ENCODE assay signal across 8 cellular contexts in the genomic region with DNA sequence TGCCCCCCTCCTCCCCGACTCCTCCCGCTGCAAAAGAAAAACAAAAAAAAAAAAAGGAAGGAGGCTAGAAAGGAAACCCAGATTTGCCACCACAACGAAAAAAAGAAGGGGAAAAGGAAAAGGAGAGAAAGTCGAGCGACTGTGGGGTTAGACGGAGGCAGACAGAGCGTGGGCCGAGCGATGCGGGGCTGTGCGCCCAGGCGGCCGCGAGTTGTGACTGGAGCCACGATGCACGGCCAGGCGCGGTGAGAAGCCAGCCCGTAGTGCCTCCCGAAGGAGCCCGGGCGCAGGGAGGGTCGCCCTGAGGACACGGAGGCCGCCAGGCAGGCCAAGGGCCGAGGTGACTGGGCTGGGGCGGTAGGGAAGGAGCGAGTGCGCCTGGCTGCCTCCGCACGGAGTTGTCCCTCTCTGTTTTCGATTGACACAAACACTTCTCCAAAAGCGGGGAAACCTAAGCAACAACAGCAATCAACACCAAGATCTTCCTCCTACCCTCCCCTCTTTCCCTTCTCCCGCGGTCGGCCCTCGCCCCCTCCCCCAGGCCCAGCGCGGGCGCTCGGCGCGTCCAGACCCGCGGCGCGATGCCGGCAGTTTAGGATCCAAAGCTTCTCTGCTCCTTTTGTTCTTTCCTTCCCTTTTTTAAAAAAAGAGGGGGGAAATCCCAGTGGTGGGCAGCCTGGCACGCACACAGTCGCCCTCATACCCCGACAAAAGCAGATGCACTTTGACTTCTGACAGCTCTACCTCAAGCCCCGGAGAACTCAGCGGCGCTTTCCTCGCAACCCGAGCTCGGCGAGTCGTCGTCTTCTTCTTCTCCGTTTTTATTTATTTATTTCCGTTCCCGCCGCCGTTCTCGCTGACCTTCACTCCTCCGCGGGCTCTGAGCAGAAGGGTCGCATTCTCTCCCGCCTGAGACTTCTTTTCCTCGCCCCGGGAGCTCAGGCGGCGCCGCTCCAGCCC. TPM values are rescaled to one million over a fixed set of nuclear protein-coding genes. Genes with fewer than 3 reads are reported as not detected.
DNase-seq lines count a peak whose midpoint lies in the region; ATAC-seq, FAIRE-seq and TF ChIP-seq lines count a peak whose summit lies in the region.

LHX1 (plus strand) TSS at position 475 of the 960 bp plus-strand sequence. CDS start 723 bp downstream, outside the sequence.

- FAIRE-seq in HepG2 (lab: Jason Lieb, UNC) (no peak), kidney (lab: Jason Lieb, UNC) (no peak)

- H2AFZ ChIP-seq in HepG2 (ENCODE audit: low read length), result no peak within 1 kb of the TSS

- in situ Hi-C loops in HepG2 (cut with HindIII; ENCODE audit: extremely low pct_ligation_motif_present, low pct_unique_long_range_greater_than_20kb), result no loop called here

- no peak within 1 kb of the TSS for H3K27ac ChIP-seq in HepG2 (ENCODE audit: extremely low read length, insufficient read depth, low read length)
- no peak within 1 kb of the TSS for H3K27ac ChIP-seq in right lobe of liver
- peak within 1 kb of the TSS; percentile 78 to 86 for H3K27ac ChIP-seq in kidney (ENCODE audit: low read depth in 2 of 2, low read length in 2 of 2)

- no peak for TF ChIP-seq EP300 in HepG2 (IDR thresholded peaks at IDR 0.05; ENCODE audit: low read depth in 2 of 2, low read length in 2 of 2)
- no peak for TF ChIP-seq EP300 in HepG2 (CRISPR knock-in tag; IDR thresholded peaks at IDR 0.05; ENCODE audit: borderline replicate concordance)

- TF ChIP-seq CTCF in HepG2 (CRISPR knock-in tag; IDR thresholded peaks at IDR 0.05) (no peak), right lobe of liver (IDR thresholded peaks at IDR 0.05) (no peak), kidney (IDR thresholded peaks at IDR 0.05; ENCODE audit: borderline replicate concordance, extremely low read depth, insufficient read depth) (no peak), omental fat pad (IDR thresholded peaks at IDR 0.05) (no peak)

- TF ChIP-seq RAD21 in HepG2 (CRISPR knock-in tag; IDR thresholded peaks at IDR 0.05), result no peak

- H3K4me2 ChIP-seq in HepG2 (ENCODE audit: low read depth, low read length), result peak within 1 kb of the TSS; percentile 66

- H3K4me1 ChIP-seq in HepG2 (ENCODE audit: insufficient read depth, low read length), result peaks cover 57% of the 10 kb centered on the region
- peaks cover 0 to 46% (median 9%) of the 10 kb centered on the region in 4 donors for H3K4me1 ChIP-seq in right lobe of liver
- peaks cover 13 to 21% of the 10 kb centered on the region in 2 donors for H3K4me1 ChIP-seq in kidney (ENCODE audit: control insufficient read depth in 1 of 2, insufficient read depth in 1 of 2, low read depth in 1 of 2, low read length in 2 of 2)

- H3K9me3 ChIP-seq in HepG2 (ENCODE audit: low read length) (no peaks in the 10 kb centered on the region), right lobe of liver (no peaks in the 10 kb centered on the region), kidney (ENCODE audit: control insufficient read depth in 1 of 2, low read length in 2 of 2) (no peaks in the 10 kb centered on the region)

- H3K36me3 ChIP-seq in HepG2 (replicated peaks in 1 of 2; ENCODE audit: control insufficient read depth in 1 of 2, insufficient read depth in 2 of 2, low read length in 2 of 2), result no peaks in the 10 kb centered on the region
- no peaks in the 10 kb centered on the region for H3K36me3 ChIP-seq in right lobe of liver
- no peaks in the 10 kb centered on the region for H3K36me3 ChIP-seq in kidney (ENCODE audit: control insufficient read depth in 1 of 2, insufficient read depth in 2 of 2, low read length in 2 of 2)

- no peak for ATAC-seq in HepG2
- no peak for ATAC-seq in right lobe of liver
- ATAC-seq in HG03460 (IDR thresholded peaks at IDR 0.05; ENCODE audit: unreplicated experiment), result no peak
- no peak for ATAC-seq in omental fat pad (ENCODE audit: low FRiP score)

- no peaks in the 10 kb centered on the region for H3K79me2 ChIP-seq in HepG2 (ENCODE audit: insufficient read depth, low read length)

- no TSS peak for BruUV-seq in HepG2 (replicated peaks; lab: Mats Ljungman, UMichigan)

- peaks cover 48 to 94% of the 10 kb centered on the region in 2 experiments for H3K27me3 ChIP-seq in HepG2 (ENCODE audit: control insufficient read depth in 1 of 2, insufficient read depth in 2 of 2, low read length in 2 of 2)
- H3K27me3 ChIP-seq in right lobe of liver, result peaks cover 48 to 83% of the 10 kb centered on the region in 2 donors

- H3K4me3 ChIP-seq in HepG2 (replicated peaks in 1 of 3; ENCODE audit: insufficient read depth in 1 of 3, low read depth in 2 of 3, low read length in 3 of 3) (peak within 1 kb of the TSS; percentile 8 to 58 (median 26); a peak in 4 of 6 replicates), right lobe of liver (no peak within 1 kb of the TSS), kidney (ENCODE audit: low read length in 2 of 2) (peak within 1 kb of the TSS; percentile 77 to 81)

- intact Hi-C loops in HepG2 (cut with micrococcal nuclease; ENCODE audit: unreplicated experiment) (no loop called here), right lobe of liver (cut with DNase I) (no loop called here), kidney (cut with DNase I) (no loop called here)

- CTCF ChIA-PET in HepG2 (lab: Yijun Ruan, JAX; ENCODE audit: low intra/inter-chr PET ratio, low total read pairs), result no interaction called here

- TF ChIP-seq POLR2A in HepG2 (IDR thresholded peaks at IDR 0.05; ENCODE audit: insufficient read depth in 1 of 2, low read depth in 2 of 2, low read length in 2 of 2) (no peak), right lobe of liver (IDR thresholded peaks at IDR 0.05) (no peak)

- DNase-seq in HepG2 (ENCODE audit: low spot score) (no peak), right lobe of liver (no peak), kidney (no peak), GM03348 (ENCODE audit: low spot score) (no peak), anterior cingulate cortex (lab: John Stamatoyannopoulos, UW) (no peak), omental fat pad (ENCODE audit: low spot score) (no peak)
- DNase-seq in activated CD8-positive, alpha-beta memory T cell treated with anti-CD3 and anti-CD28 coated beads, Interleukin-2, amount 50 U/mL, for 48 hours, result peak; percentile 62

- H3K9ac ChIP-seq in HepG2 (ENCODE audit: insufficient read depth, low read depth, low read length), result no peak within 1 kb of the TSS
- H3K9ac ChIP-seq in kidney (ENCODE audit: low read length in 2 of 2), result peak within 1 kb of the TSS; percentile 49 to 73

- peaks cover 21% of the 10 kb centered on the region; the same call in 1 of the 2 replicates for H4K20me1 ChIP-seq in HepG2 (ENCODE audit: insufficient read depth, low read length)

- POLR2A ChIA-PET in HepG2 (lab: Yijun Ruan, JAX), result interaction anchor here (1.8 kb wide), 1 partner anchor 12 kb away, joined by 7 read pairs; the partner anchor contains the start of gene AATF

- 33% methylated on average over 66 of the region's 75 CpGs for WGBS in HepG2 (ENCODE audit: low lambda C conversion rate)
- WGBS in right lobe of liver (ENCODE audit: insufficient coverage, low coverage, low lambda C conversion rate, missing lambda C conversion rate), result 5% methylated on average over 59 of the region's 75 CpGs

TF ChIP-seq in HepG2, 621 proteins besides CTCF, POLR2A, EP300 and RAD21 (continues in another document):
- TF ChIP-seq ATF4 (CRISPR knock-in tag; IDR thresholded peaks at IDR 0.05), result no peak
- TF ChIP-seq AGO1 (IDR thresholded peaks at IDR 0.05; ENCODE audit: low read depth, low read length, poor library complexity, severe bottlenecking), result peak; percentile 31
- TF ChIP-seq CBX2 (IDR thresholded peaks at IDR 0.05; ENCODE audit: low read depth, low read length), result peak; percentile 90
- no peak for TF ChIP-seq CBX2 (CRISPR knock-in tag; IDR thresholded peaks at IDR 0.05; ENCODE audit: low read depth)
- TF ChIP-seq RNF2 (conservative IDR thresholded peaks at IDR 0.05; ENCODE audit: low read depth), result peak; percentile 59; the same call in 1 of the 2 replicates
- TF ChIP-seq ZFAT (CRISPR knock-in tag; conservative IDR thresholded peaks at IDR 0.05), result no peak
- peak; percentile 33 for TF ChIP-seq EZH2 (conservative IDR thresholded peaks at IDR 0.05; ENCODE audit: low read depth, low read length)
- TF ChIP-seq JUNB (CRISPR knock-in tag; IDR thresholded peaks at IDR 0.05; ENCODE audit: borderline replicate concordance), result no peak
- peak; percentile 61; the same call in 1 of the 2 replicates for TF ChIP-seq ZNF768 (CRISPR knock-in tag; IDR thresholded peaks at IDR 0.05)

RNA-seq across cellular contexts. Expression of gene LHX1, which starts in this region (rescaled TPM):
- total RNA-seq in HepG2 (2016; rRNA removed; fragmentation: Illumina TruSeq; extraction: Trizol), result not detected in 2 replicates
- total RNA-seq in HepG2 (2016; cell fraction: cytosol; rRNA removed; fragmentation: Illumina TruSeq; extraction: Trizol; ENCODE audit: low read depth), result not detected in 2 replicates
- not detected in 2 replicates for total RNA-seq in HepG2 (2016; cell fraction: insoluble cytoplasmic fraction; rRNA removed; fragmentation: Illumina TruSeq; extraction: Trizol)
- total RNA-seq in HepG2 (2016; cell fraction: membrane; rRNA removed; fragmentation: Illumina TruSeq; extraction: Trizol), result not detected in 2 replicates
- total RNA-seq in HepG2 (2016; cell fraction: nucleus; rRNA removed; fragmentation: Illumina TruSeq; extraction: Trizol), result not detected in 2 replicates
- not detected in 2 replicates for polyA plus RNA-seq in HepG2 (2011; rRNA removed)
- not detected in 2 replicates for polyA plus RNA-seq in HepG2 (2011; cell fraction: cytosol; rRNA removed)
- polyA plus RNA-seq in HepG2 (2011; cell fraction: nucleus; rRNA removed), result not detected in 2 replicates
- not detected in 2 replicates for polyA plus RNA-seq in HepG2 (2012)
- not detected in 2 replicates for polyA plus RNA-seq in HepG2 (2016; cell fraction: cytosol; fragmentation: Illumina TruSeq; extraction: Trizol; ENCODE audit: low read depth)
- polyA plus RNA-seq in HepG2 (2016; cell fraction: insoluble cytoplasmic fraction; fragmentation: Illumina TruSeq; extraction: Trizol; ENCODE audit: low read depth), result not detected in 2 replicates
- polyA plus RNA-seq in HepG2 (2016; cell fraction: membrane; fragmentation: Illumina TruSeq; extraction: Trizol; ENCODE audit: low read depth), result not detected in 2 replicates
- not detected in 2 replicates for polyA plus RNA-seq in HepG2 (2016; cell fraction: nucleus; fragmentation: Illumina TruSeq; extraction: Trizol; ENCODE audit: insufficient read depth, low read depth)
- polyA minus RNA-seq in HepG2 (2011; rRNA and poly(A)+ RNA removed; ENCODE audit: low replicate concordance), result 0.07 TPM in 1 of 2 replicates, not detected in the other
- not detected in 2 replicates for polyA minus RNA-seq in HepG2 (2011; cell fraction: cytosol; rRNA and poly(A)+ RNA removed)
- not detected in 2 replicates for polyA minus RNA-seq in HepG2 (2011; cell fraction: nucleus; rRNA and poly(A)+ RNA removed)
- not detected for total RNA-seq in right lobe of liver
- total RNA-seq in kidney, result 18.4 TPM
- 10.6 TPM for polyA plus RNA-seq in kidney (ENCODE audit: insufficient read depth, low read depth, low replicate concordance)
- total RNA-seq in omental fat pad, result not detected

Comparison
In these comparisons a context has a peak if more than half of its experiments do, and no peak if none do; other contexts are left out.
1. RNA of gene LHX1 (total RNA-seq): 18.4 TPM in kidney (single experiment); not detected in HepG2, not detected in right lobe of liver and not detected in omental fat pad; every median in the first group is over 10 times any median in the second.
2. RNA of gene LHX1 (polyA plus RNA-seq): 10.6 TPM in kidney (single experiment); not detected in HepG2; every median in the first group is over 10 times any median in the second.
3. H3K4me3 ChIP-seq: peak in HepG2 (3 of 3) and kidney (2 of 2); none in right lobe of liver (0 of 3).
4. H3K27ac ChIP-seq: peak in kidney (2 of 2); none in HepG2 (single experiment) and right lobe of liver (0 of 3).